Comparison of ENCODE assay signal across 17 cellular contexts in the genomic region with DNA sequence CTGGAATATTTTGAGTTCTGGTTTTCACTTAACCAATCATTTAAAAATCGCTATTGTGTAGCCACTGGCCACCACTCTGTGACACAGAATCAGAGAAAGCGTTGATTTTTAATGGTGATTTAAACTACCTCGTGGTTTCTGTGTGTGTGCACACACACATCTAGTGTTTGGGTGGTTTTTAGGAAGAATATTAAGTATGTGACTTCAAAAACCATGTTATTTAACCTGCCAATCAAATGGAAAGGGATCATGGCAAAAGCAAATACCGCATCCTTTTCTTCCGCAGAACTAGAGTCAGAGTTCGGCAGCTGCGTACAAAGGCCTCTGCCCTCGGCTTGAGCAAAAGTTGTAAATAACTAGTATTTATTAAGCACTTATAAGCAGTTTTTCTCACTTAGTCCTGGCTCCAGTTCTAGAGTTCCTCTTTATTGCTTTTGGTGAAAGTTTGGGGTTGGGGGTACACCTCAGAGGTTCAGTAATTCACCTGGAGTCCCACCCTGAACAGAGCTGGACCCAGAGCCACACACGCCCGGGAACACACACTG. TPM values are rescaled to one million over a fixed set of nuclear protein-coding genes. Genes with fewer than 3 reads are reported as not detected.
DNase-seq lines count a peak whose midpoint lies in the region; ATAC-seq and TF ChIP-seq lines count a peak whose summit lies in the region.
"Had no signal": no experiment of that assay in that cellular context is flagged by ENCODE, and none has a peak within 500 bp of the region (broad histone marks: within the 10 kb centered on the region; RNA-seq: fewer than 3 reads in every experiment).

No MANE protein-coding gene starts in this region.

- H3K4me3 Mint-ChIP-seq in activated CD8-positive, alpha-beta memory T cell treated with anti-CD3 and anti-CD28 coated beads, Interleukin-2, amount 10 ng/mL, durations not matched to agents 7 days and 5 days: no peak overlapping the region
- no peak overlapping the region for H3K4me3 Mint-ChIP-seq in neural crest cell

- peak; percentile 6 for DNase-seq in activated CD8-positive, alpha-beta memory T cell treated with anti-CD3 and anti-CD28 coated beads, Interleukin-2, amount 50 U/mL, for 48 hours
- DNase-seq in activated CD8-positive, alpha-beta memory T cell treated with anti-CD3 and anti-CD28 coated beads, Interleukin-2, amount 10 ng/mL, durations not matched to agents 7 days and 5 days: no peak
- peak; percentile 32 for DNase-seq in islet precursor cell
- no peak for DNase-seq in neural crest cell (ENCODE audit: low read depth, low spot score)
- no peak for DNase-seq in cerebellar cortex (ENCODE audit: low spot score)
- no peak for DNase-seq in NCI-H82 treated with DMSO at 0.1 percent for 48 hours (lab: John Stamatoyannopoulos, UW; ENCODE audit: unreplicated experiment)
- DNase-seq: GOT3; Karpas-422; NCI-H1417; NCI-H1930; NCI-H226; NCI-H526 treated with DMSO at 0.1 percent for 48 hours; NK-92 treated with Interleukin-12 subunit alpha and Interleukin-12 subunit beta, amount 100 ng/mL, for 24 hours had no signal

- H3K36me3 Mint-ChIP-seq in activated CD8-positive, alpha-beta memory T cell treated with anti-CD3 and anti-CD28 coated beads, Interleukin-2, amount 10 ng/mL, durations not matched to agents 7 days and 5 days: peaks cover 6% of the 10 kb centered on the region
- H3K36me3 Mint-ChIP-seq in neural crest cell (ENCODE audit: low read depth): peaks cover 12% of the 10 kb centered on the region

- no peak for ATAC-seq in activated CD8-positive, alpha-beta memory T cell treated with anti-CD3 and anti-CD28 coated beads, Interleukin-2, amount 10 ng/mL, durations not matched to agents 7 days and 5 days
- no peak for ATAC-seq in HG03280 (IDR thresholded peaks at IDR 0.05; ENCODE audit: unreplicated experiment)

- no peaks in the 10 kb centered on the region for H3K9me3 Mint-ChIP-seq in activated CD8-positive, alpha-beta memory T cell treated with anti-CD3 and anti-CD28 coated beads, Interleukin-2, amount 10 ng/mL, durations not matched to agents 7 days and 5 days (ENCODE audit: low read depth)
- no peaks in the 10 kb centered on the region for H3K9me3 Mint-ChIP-seq in neural crest cell

- H3K27ac Mint-ChIP-seq in activated CD8-positive, alpha-beta memory T cell treated with anti-CD3 and anti-CD28 coated beads, Interleukin-2, amount 10 ng/mL, durations not matched to agents 7 days and 5 days: no peak overlapping the region
- peak overlapping the region; percentile 19 for H3K27ac Mint-ChIP-seq in neural crest cell (ENCODE audit: unreplicated experiment)

- peaks cover 4% of the 10 kb centered on the region for H3K4me1 Mint-ChIP-seq in activated CD8-positive, alpha-beta memory T cell treated with anti-CD3 and anti-CD28 coated beads, Interleukin-2, amount 10 ng/mL, durations not matched to agents 7 days and 5 days
- peaks cover 5% of the 10 kb centered on the region for H3K4me1 Mint-ChIP-seq in neural crest cell

- TF ChIP-seq CTCF in VCaP (conservative IDR thresholded peaks at IDR 0.05) (no peak), neural crest cell (conservative IDR thresholded peaks at IDR 0.05) (no peak)

- H3K27me3 Mint-ChIP-seq in activated CD8-positive, alpha-beta memory T cell treated with anti-CD3 and anti-CD28 coated beads, Interleukin-2, amount 10 ng/mL, durations not matched to agents 7 days and 5 days: no peaks in the 10 kb centered on the region
- no peaks in the 10 kb centered on the region for H3K27me3 Mint-ChIP-seq in neural crest cell (ENCODE audit: low read depth)

- H3K27ac ChIP-seq in VCaP: peak overlapping the region; percentile 19; the same call in 1 of the 2 replicates
- H3K27ac ChIP-seq: 22Rv1, BLaER1 had no signal

- CTCF ChIA-PET in activated CD8-positive, alpha-beta memory T cell treated with anti-CD3 and anti-CD28 coated beads, Interleukin-2, amount 10 ng/mL, durations not matched to agents 7 days and 5 days (lab: Charles Lee): interaction anchor here (0.6 kb wide), 1 partner anchor 15 kb away, joined by 3 read pairs; no protein-coding TSS in a partner anchor

RNA-seq across cellular contexts. Expression of a gene that starts 40.6 kb away (rescaled TPM):
- total RNA-seq in activated CD8-positive, alpha-beta memory T cell treated with anti-CD3 and anti-CD28 coated beads, Interleukin-2, amount 10 ng/mL, durations not matched to agents 7 days and 5 days: 10 to 100 TPM in 1 of 2 experiments, 1 to 10 TPM in 1; 7.7 to 11.6 TPM
- total RNA-seq in neural crest cell: 24.2 and 24.7 TPM in 2 replicates

Comparison
In these comparisons a context has a peak if more than half of its experiments do, and no peak if none do; other contexts are left out.
1. DNase-seq: peak in activated CD8-positive, alpha-beta memory T cell treated with anti-CD3 and anti-CD28 coated beads, Interleukin-2, amount 50 U/mL, for 48 hours (single experiment) and islet precursor cell (single experiment); none in activated CD8-positive, alpha-beta memory T cell treated with anti-CD3 and anti-CD28 coated beads, Interleukin-2, amount 10 ng/mL, durations not matched to agents 7 days and 5 days (single experiment), neural crest cell (single experiment), cerebellar cortex (single experiment) and NCI-H82 treated with DMSO at 0.1 percent for 48 hours (single experiment).